ENCODE assay signal across 32 cellular contexts in the genomic region with DNA sequence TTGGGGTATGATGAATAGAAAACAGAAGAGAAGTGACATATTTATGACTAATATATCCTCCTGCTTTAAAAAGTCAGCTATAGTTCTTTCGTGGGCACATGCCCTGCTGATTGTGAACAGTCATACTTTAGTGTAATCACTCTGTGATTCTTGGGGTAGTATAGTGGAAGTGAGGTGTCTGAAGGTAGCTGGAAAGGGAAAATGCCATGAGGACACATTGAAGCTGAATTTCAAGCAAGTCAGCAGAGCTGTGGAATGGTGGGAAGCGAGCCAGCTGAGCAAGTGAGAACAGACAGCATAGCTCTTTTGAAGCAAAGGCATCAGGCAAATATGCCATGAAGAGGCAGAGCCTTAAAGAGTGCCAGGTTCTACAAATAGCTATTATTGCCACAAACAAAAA. TPM values are rescaled to one million over a fixed set of nuclear protein-coding genes. Genes with fewer than 3 reads are reported as not detected.
DNase-seq lines count a peak whose midpoint lies in the region; ATAC-seq, FAIRE-seq and TF ChIP-seq lines count a peak whose summit lies in the region.
"Had no signal": no experiment of that assay in that cellular context is flagged by ENCODE, and none has a peak within 500 bp of the region (broad histone marks: within the 10 kb centered on the region; RNA-seq: fewer than 3 reads in every experiment).

No MANE protein-coding gene starts in this region.

- H3K4me2 ChIP-seq in astrocyte (ENCODE audit: low read length), result peak overlapping the region; percentile 45
- H3K4me2 ChIP-seq in keratinocyte (ENCODE audit: control insufficient read depth, extremely low read depth, insufficient read depth, low read depth, low read length), result peak overlapping the region; percentile 77

- H4K20me1 ChIP-seq in astrocyte (ENCODE audit: insufficient read depth, low read length) (no peaks in the 10 kb centered on the region), keratinocyte (ENCODE audit: control insufficient read depth, extremely low read depth, insufficient read depth, low read length) (no peaks in the 10 kb centered on the region)

- H3K36me3 ChIP-seq in astrocyte (ENCODE audit: insufficient read depth, low read length), result no peaks in the 10 kb centered on the region
- no peaks in the 10 kb centered on the region for H3K36me3 ChIP-seq in keratinocyte (ENCODE audit: control insufficient read depth in 2 of 2, extremely low read depth in 1 of 2, insufficient read depth in 2 of 2, low read length in 2 of 2)
- H3K36me3 ChIP-seq: adrenal gland, BE2C, breast epithelium, esophagus squamous epithelium, gastroesophageal sphincter, lower lobe of right lung, Peyer's patch, upper lobe of left lung had no signal

- H3K36me3 Mint-ChIP-seq in astrocyte (ENCODE audit: low read depth, unreplicated experiment), result peaks cover 8% of the 10 kb centered on the region
- no peaks in the 10 kb centered on the region for H3K36me3 Mint-ChIP-seq in activated T-cell treated with anti-CD3 and anti-CD28 coated beads, Interleukin-2, amount 50 U/mL, for 4 hours (ENCODE audit: insufficient read depth)

- no peaks in the 10 kb centered on the region for H3K9me1 ChIP-seq in keratinocyte (ENCODE audit: control insufficient read depth, extremely low read depth, insufficient read depth, low read length)

- H3K27ac ChIP-seq in astrocyte (ENCODE audit: low read depth, low read length), result no peak overlapping the region
- H3K27ac ChIP-seq in keratinocyte (ENCODE audit: control insufficient read depth, insufficient read depth, low read length), result peak overlapping the region; percentile 69
- H3K27ac ChIP-seq: adrenal gland, breast epithelium, coronary artery, esophagus squamous epithelium, gastroesophageal sphincter, GM23248, lower lobe of right lung, parathyroid adenoma, Peyer's patch, SK-N-MC, upper lobe of left lung had no signal

- no peaks in the 10 kb centered on the region for H3K27me3 ChIP-seq in astrocyte (ENCODE audit: insufficient read depth, low read length)
- H3K27me3 ChIP-seq in keratinocyte (ENCODE audit: control insufficient read depth, extremely low read depth, insufficient read depth, low read length), result no peaks in the 10 kb centered on the region
- H3K27me3 ChIP-seq: adrenal gland, BE2C, breast epithelium, esophagus squamous epithelium, gastroesophageal sphincter, Peyer's patch, upper lobe of left lung had no signal

- H2AFZ ChIP-seq in astrocyte (ENCODE audit: low read depth, low read length) (no peak overlapping the region), keratinocyte (ENCODE audit: control insufficient read depth, low read length) (no peak overlapping the region)
- H2AFZ ChIP-seq: GM23248, parathyroid adenoma had no signal

- ATAC-seq in HG02588 (IDR thresholded peaks at IDR 0.05; ENCODE audit: unreplicated experiment), result no peak
- ATAC-seq in activated T-cell treated with anti-CD3 and anti-CD28 coated beads, Interleukin-2, amount 50 U/mL, for 4 hours, result no peak
- ATAC-seq: gastroesophageal sphincter, lower lobe of right lung had no signal

- no peak overlapping the region for H3K27ac Mint-ChIP-seq in astrocyte (ENCODE audit: unreplicated experiment)
- H3K27ac Mint-ChIP-seq: activated T-cell treated with anti-CD3 and anti-CD28 coated beads, Interleukin-2, amount 50 U/mL, for 24 hours; T-helper 1 cell treated with Interleukin-12 subunit alpha and Interleukin-12 subunit beta and Interleukin-4 antibody, amounts not matched to agents 30 μg/mL and 1 μg/mL, for 36 hours had no signal

- peaks cover 35% of the 10 kb centered on the region for H3K4me1 Mint-ChIP-seq in astrocyte (ENCODE audit: low read depth, unreplicated experiment)
- no peaks in the 10 kb centered on the region for H3K4me1 Mint-ChIP-seq in activated T-cell treated with anti-CD3 and anti-CD28 coated beads, Interleukin-2, amount 50 U/mL, for 4 hours (ENCODE audit: low read depth)

- H3K4me3 Mint-ChIP-seq in astrocyte (ENCODE audit: unreplicated experiment), result no peak overlapping the region
- H3K4me3 Mint-ChIP-seq in activated T-cell treated with anti-CD3 and anti-CD28 coated beads, Interleukin-2, amount 50 U/mL, for 4 hours, result no peak overlapping the region
- H3K4me3 Mint-ChIP-seq: activated T-cell treated with anti-CD3 and anti-CD28 coated beads, Interleukin-2, amount 50 U/mL, for 24 hours; T-helper 1 cell treated with Interleukin-12 subunit alpha and Interleukin-12 subunit beta and Interleukin-4 antibody, amounts not matched to agents 30 μg/mL and 1 μg/mL, for 36 hours had no signal

- H3K9ac ChIP-seq in astrocyte (ENCODE audit: low read length), result no peak overlapping the region
- H3K9ac ChIP-seq in keratinocyte (ENCODE audit: control insufficient read depth, extremely low read depth, insufficient read depth, low read length), result peak overlapping the region; percentile 42
- H3K9ac ChIP-seq: GM23248, parathyroid adenoma had no signal

- no peaks in the 10 kb centered on the region for H3K27me3 Mint-ChIP-seq in astrocyte (ENCODE audit: low read depth, unreplicated experiment)
- no peaks in the 10 kb centered on the region for H3K27me3 Mint-ChIP-seq in activated T-cell treated with anti-CD3 and anti-CD28 coated beads, Interleukin-2, amount 50 U/mL, for 4 hours (ENCODE audit: low read depth)
- H3K27me3 Mint-ChIP-seq: activated T-cell treated with anti-CD3 and anti-CD28 coated beads, Interleukin-2, amount 50 U/mL, for 24 hours had no signal

- TF ChIP-seq CTCF in astrocyte (IDR thresholded peaks at IDR 0.05; ENCODE audit: insufficient read depth, low read depth, low read length), result no peak
- TF ChIP-seq CTCF in keratinocyte (optimal IDR thresholded peaks at IDR 0.05 in 1 of 3, IDR thresholded peaks at IDR 0.05 in 1 of 3, conservative IDR thresholded peaks at IDR 0.05 in 1 of 3; ENCODE audit: extremely low read depth in 1 of 3, insufficient read depth in 2 of 3, low read length in 3 of 3), result no peak

- H3K4me3 ChIP-seq in astrocyte (ENCODE audit: insufficient read depth, low read depth, low read length), result no peak overlapping the region
- peak overlapping the region in 2 of 3 experiments; percentile 9 to 56 for H3K4me3 ChIP-seq in keratinocyte (ENCODE audit: control insufficient read depth in 2 of 3, extremely low read depth in 1 of 3, insufficient read depth in 2 of 3, low read depth in 1 of 3, low read length in 3 of 3)
- H3K4me3 ChIP-seq: adrenal gland, breast epithelium, coronary artery, esophagus squamous epithelium, gastroesophageal sphincter, GM23248, lower lobe of right lung, Peyer's patch, SK-N-MC, upper lobe of left lung had no signal

- H3K4me1 ChIP-seq in astrocyte (ENCODE audit: insufficient read depth, low read length), result no peaks in the 10 kb centered on the region
- H3K4me1 ChIP-seq in keratinocyte (ENCODE audit: control insufficient read depth, extremely low read depth, insufficient read depth, low read length), result peaks cover 40% of the 10 kb centered on the region
- H3K4me1 ChIP-seq: adrenal gland, BE2C, breast epithelium, esophagus squamous epithelium, gastroesophageal sphincter, lower lobe of right lung, parathyroid adenoma, Peyer's patch, upper lobe of left lung had no signal

- FAIRE-seq in astrocyte (lab: Jason Lieb, UNC) (no peak), keratinocyte (lab: Jason Lieb, UNC) (peak; percentile 99)
- FAIRE-seq: GM18507 had no signal

- DNase-seq in Ammon's horn (ENCODE audit: low spot score) (peak; percentile 72), NCI-H1694 (lab: John Stamatoyannopoulos, UW) (peak; percentile 4), astrocyte (ENCODE audit: low read depth) (no peak), keratinocyte (ENCODE audit: low read depth, low spot score) (peak; percentile 69), SK-N-DZ (ENCODE audit: low spot score) (no peak), DMS53 (lab: John Stamatoyannopoulos, UW) (no peak)
- DNase-seq in activated T-cell treated with anti-CD3 and anti-CD28 coated beads, Interleukin-2, amount 50 U/mL, for 4 hours, result no peak
- DNase-seq: activated CD4-positive, alpha-beta T cell treated with anti-CD3 and anti-CD28 coated beads for 4 hours; activated T-cell treated with anti-CD3 and anti-CD28 coated beads, Interleukin-2, amount 50 U/mL, for 24 hours; adrenal gland; BE2C; DMS153; esophagus squamous epithelium; GDM1; GM23248; hippocampal formation; Kasumi-1; lower lobe of right lung; NCI-H2029; NCI-H345; Peyer's patch; stimulated activated CD8-positive, alpha-beta memory T cell treated with anti-CD3 and anti-CD28 coated beads, Interleukin-4, amount 100 ng/mL, for 48 hours; upper lobe of left lung had no signal

- dilution Hi-C loops in keratinocyte (cut with MboI; ENCODE audit: extremely low pct_ligation_motif_present, low sequenced_read_pairs), result no loop called here

- peaks cover 6% of the 10 kb centered on the region for H3K9me3 Mint-ChIP-seq in astrocyte (ENCODE audit: unreplicated experiment)
- H3K9me3 Mint-ChIP-seq in activated T-cell treated with anti-CD3 and anti-CD28 coated beads, Interleukin-2, amount 50 U/mL, for 4 hours, result peaks cover 16% of the 10 kb centered on the region
- H3K9me3 Mint-ChIP-seq: T-helper 1 cell treated with Interleukin-12 subunit alpha and Interleukin-12 subunit beta and Interleukin-4 antibody, amounts not matched to agents 30 μg/mL and 1 μg/mL, for 36 hours had no signal

- H3K79me2 ChIP-seq in astrocyte (ENCODE audit: insufficient read depth, low read length) (no peaks in the 10 kb centered on the region), keratinocyte (ENCODE audit: control insufficient read depth, insufficient read depth, low read length) (peaks cover 6% of the 10 kb centered on the region)
- H3K79me2 ChIP-seq: parathyroid adenoma had no signal

- no peaks in the 10 kb centered on the region for H3K9me3 ChIP-seq in astrocyte (ENCODE audit: insufficient read depth, low read depth, low read length)
- H3K9me3 ChIP-seq in keratinocyte (ENCODE audit: control insufficient read depth, low read depth, low read length), result no peaks in the 10 kb centered on the region
- H3K9me3 ChIP-seq: adrenal gland, BE2C, breast epithelium, gastroesophageal sphincter, lower lobe of right lung, Peyer's patch, upper lobe of left lung had no signal

RNA-seq across cellular contexts. Expression of gene NETO1, which starts 20.7 kb away (rescaled TPM):
- total RNA-seq in astrocyte, result 18.4 and 19.8 TPM in 2 replicates
- 16.3 to 23.4 TPM (median 19.2 TPM) in 3 replicates for polyA plus RNA-seq in keratinocyte
- polyA plus RNA-seq in keratinocyte (2011; ENCODE audit: low read depth), result 2.5 TPM
- polyA plus RNA-seq in keratinocyte (2011; cell fraction: cytosol; rRNA removed), result 17.6 and 20.0 TPM in 2 replicates
- polyA plus RNA-seq in keratinocyte (2011; cell fraction: nucleus; rRNA removed), result 20.6 and 21.5 TPM in 2 replicates
- polyA plus RNA-seq in keratinocyte (2012; ENCODE audit: low replicate concordance), result 2.0 and 19.9 TPM in 2 replicates
- 8.5 to 33.8 TPM (median 26.2 TPM) in 3 replicates for polyA minus RNA-seq in keratinocyte
- 19.6 TPM for polyA minus RNA-seq in keratinocyte (2011; cell fraction: cytosol; rRNA and poly(A)+ RNA removed)
- 59.7 and 70.4 TPM in 2 replicates for polyA minus RNA-seq in keratinocyte (2011; cell fraction: nucleus; rRNA and poly(A)+ RNA removed)
- polyA plus RNA-seq in SK-N-DZ (2014; cell fraction: cytosol; rRNA removed), result 0.03 and 0.06 TPM in 2 replicates
- 0.14 TPM in 1 of 2 replicates, not detected in the other for polyA plus RNA-seq in SK-N-DZ (2014; cell fraction: nucleus; rRNA removed)
- total RNA-seq in activated T-cell treated with anti-CD3 and anti-CD28 coated beads, Interleukin-2, amount 50 U/mL, for 4 hours, result under 1 TPM in 1 of 3 donors, not detected in 2; 0.14 TPM
- total RNA-seq: activated CD8-positive, alpha-beta memory T cell treated with anti-CD3 and anti-CD28 coated beads for 36 hours; GM23248; lower lobe of right lung; Peyer's patch had no signal
- polyA plus RNA-seq: GM23248 had no signal

Comparison
In these comparisons a context has a peak if more than half of its experiments do, and no peak if none do; other contexts are left out.
1. DNase-seq: peak in Ammon's horn (single experiment), NCI-H1694 (single experiment) and keratinocyte (single experiment); none in astrocyte (single experiment), SK-N-DZ (single experiment), DMS53 (single experiment) and activated T-cell treated with anti-CD3 and anti-CD28 coated beads, Interleukin-2, amount 50 U/mL, for 4 hours (single experiment).
2. RNA of gene NETO1, which starts 20.7 kb away (total RNA-seq): 18.4 to 19.8 TPM in astrocyte; 0.14 TPM in activated T-cell treated with anti-CD3 and anti-CD28 coated beads, Interleukin-2, amount 50 U/mL, for 4 hours; every median in the first group is over 10 times any median in the second.